12 cellular contexts compared by ENCODE assay signal in genomic region chr12:6294533-6295186, GRCh38. TPM values are rescaled to one million over a fixed set of nuclear protein-coding genes. Genes with fewer than 3 reads are reported as not detected.
DNase-seq lines count a peak whose midpoint lies in the region; ATAC-seq and TF ChIP-seq lines count a peak whose summit lies in the region.
"Had no signal": no experiment of that assay in that cellular context is flagged by ENCODE, and none has a peak within 500 bp of the region (broad histone marks: within the 10 kb centered on the region; RNA-seq: fewer than 3 reads in every experiment).

No MANE protein-coding gene starts in this region.

- peaks cover 7 to 16% (median 10%) of the 10 kb centered on the region in 5 experiments for H3K9me3 Mint-ChIP-seq in brain
- H3K9me3 Mint-ChIP-seq in stimulated activated naive B cell treated with anti-CD40 and anti-IgM and Interleukin-4, amounts not matched to agents 10 μg/mL and 1 μg/mL and 100 μg/mL, for 72 hours = no peaks in the 10 kb centered on the region
- H3K9me3 Mint-ChIP-seq: natural killer cell treated with Interleukin-12 subunit alpha and Interleukin-12 subunit beta and Interleukin-15 and Interleukin-18, amount 100 ng/mL, for 72 hours had no signal

- no peak for TF ChIP-seq POLR2A in lower leg skin (IDR thresholded peaks at IDR 0.05)

- H3K4me1 Mint-ChIP-seq in brain = peaks cover 11% of the 10 kb centered on the region
- H3K4me1 Mint-ChIP-seq in stimulated activated naive B cell treated with anti-CD40 and anti-IgM and Interleukin-4, amounts not matched to agents 10 μg/mL and 1 μg/mL and 100 μg/mL, for 72 hours = peaks cover 0 to 1% of the 10 kb centered on the region in 2 donors

- 24 to 30% methylated on average over 2 of the region's 2 CpGs for WGBS in lower leg skin, 2 donors

- no peak for ATAC-seq in stimulated activated naive B cell treated with anti-CD40 and anti-IgM and Interleukin-4, amounts not matched to agents 10 μg/mL and 1 μg/mL and 100 μg/mL, for 72 hours (replicated peaks)
- ATAC-seq: natural killer cell treated with Interleukin-12 subunit alpha and Interleukin-12 subunit beta and Interleukin-15 and Interleukin-18, amount 100 ng/mL, for 72 hours had no signal

- H3K27ac Mint-ChIP-seq in brain = peak overlapping the region in 3 of 5 experiments; percentile 48 to 91 (median 62)
- peak overlapping the region; percentile 82 for H3K27ac Mint-ChIP-seq in stimulated activated naive B cell treated with anti-CD40 and anti-IgM and Interleukin-4, amounts not matched to agents 10 μg/mL and 1 μg/mL and 100 μg/mL, for 72 hours
- H3K27ac Mint-ChIP-seq: natural killer cell treated with Interleukin-12 subunit alpha and Interleukin-12 subunit beta and Interleukin-15 and Interleukin-18, amount 100 ng/mL, for 72 hours had no signal

- intact Hi-C loops in lower leg skin (cut with DNase I; ENCODE audit: low total_unique reads) = no loop called here

- peak; percentile 74 for DNase-seq in NCI-H146 (lab: John Stamatoyannopoulos, UW)
- peak; percentile 37 for DNase-seq in iris pigment epithelial cell (ENCODE audit: low read depth)
- no peak for DNase-seq in stimulated activated naive B cell treated with anti-CD40 and anti-IgM and Interleukin-4, amounts not matched to agents 10 μg/mL and 1 μg/mL and 100 μg/mL, for 72 hours
- DNase-seq in lower leg skin (ENCODE audit: low spot score in 2 of 2) = no peak
- no peak for DNase-seq in ACHN
- no peak for DNase-seq in NCI-H2081 treated with DMSO at 0.1 percent for 48 hours (lab: John Stamatoyannopoulos, UW)
- DNase-seq in glomerular visceral epithelial cell (ENCODE audit: extremely low spot score) = no peak
- DNase-seq: central memory CD4-positive, alpha-beta T cell; NCI-H510A treated with DMSO at 0.1 percent for 48 hours; tibial artery had no signal

- H3K4me3 Mint-ChIP-seq in brain = peak overlapping the region in 1 of 5 experiments; percentile 19
- H3K4me3 Mint-ChIP-seq in stimulated activated naive B cell treated with anti-CD40 and anti-IgM and Interleukin-4, amounts not matched to agents 10 μg/mL and 1 μg/mL and 100 μg/mL, for 72 hours = no peak overlapping the region
- H3K4me3 Mint-ChIP-seq: natural killer cell treated with Interleukin-12 subunit alpha and Interleukin-12 subunit beta and Interleukin-15 and Interleukin-18, amount 100 ng/mL, for 72 hours had no signal

- H3K27me3 Mint-ChIP-seq in brain = peaks cover 2% of the 10 kb centered on the region
- peaks cover 42 to 56% of the 10 kb centered on the region in 2 donors for H3K27me3 Mint-ChIP-seq in stimulated activated naive B cell treated with anti-CD40 and anti-IgM and Interleukin-4, amounts not matched to agents 10 μg/mL and 1 μg/mL and 100 μg/mL, for 72 hours

- in situ Hi-C loops in ACHN (cut with HindIII; ENCODE audit: low pct_ligation_motif_present, low pct_unique_long_range_greater_than_20kb, low sequenced_read_pairs) = no loop called here

- H3K4me3 ChIP-seq in lower leg skin (ENCODE audit: low read depth, poor library complexity, severe bottlenecking) = no peak overlapping the region
- H3K4me3 ChIP-seq: tibial artery had no signal

- peaks cover 3% of the 10 kb centered on the region for H3K36me3 Mint-ChIP-seq in brain
- no peaks in the 10 kb centered on the region for H3K36me3 Mint-ChIP-seq in stimulated activated naive B cell treated with anti-CD40 and anti-IgM and Interleukin-4, amounts not matched to agents 10 μg/mL and 1 μg/mL and 100 μg/mL, for 72 hours
- H3K36me3 Mint-ChIP-seq: natural killer cell treated with Interleukin-12 subunit alpha and Interleukin-12 subunit beta and Interleukin-15 and Interleukin-18, amount 100 ng/mL, for 72 hours had no signal

- TF ChIP-seq CTCF in brain (conservative IDR thresholded peaks at IDR 0.05) = no peak
- TF ChIP-seq CTCF in lower leg skin (IDR thresholded peaks at IDR 0.05) = no peak

RNA-seq across cellular contexts. Expression of gene PLEKHG6, which starts 15.8 kb away (rescaled TPM):
- 2.3 TPM for polyA plus RNA-seq in brain (ENCODE audit: insufficient read depth, low read depth, low replicate concordance)
- total RNA-seq in lower leg skin = 10 to 100 TPM; 10.6 to 34.1 (median 22.4) TPM
- total RNA-seq: natural killer cell treated with Interleukin-12 subunit alpha and Interleukin-12 subunit beta and Interleukin-15 and Interleukin-18, amount 100 ng/mL, for 72 hours had no signal

RNA-seq across cellular contexts. Expression of gene TNFRSF1A, which starts 47.2 kb away (rescaled TPM):
- polyA plus RNA-seq in brain (ENCODE audit: insufficient read depth, low read depth, low replicate concordance) = 24.6 TPM
- total RNA-seq in lower leg skin = 100 to 1,000 TPM; 104 to 252 (median 186) TPM

Comparison
In these comparisons a context has a peak if more than half of its experiments do, and no peak if none do; other contexts are left out.
1. DNase-seq: peak in NCI-H146 (single experiment) and iris pigment epithelial cell (single experiment); none in stimulated activated naive B cell treated with anti-CD40 and anti-IgM and Interleukin-4, amounts not matched to agents 10 μg/mL and 1 μg/mL and 100 μg/mL, for 72 hours (single experiment), lower leg skin (0 of 2), ACHN (single experiment), NCI-H2081 treated with DMSO at 0.1 percent for 48 hours (single experiment) and glomerular visceral epithelial cell (single experiment).